7 cellular contexts compared by ENCODE assay signal in the genomic region with DNA sequence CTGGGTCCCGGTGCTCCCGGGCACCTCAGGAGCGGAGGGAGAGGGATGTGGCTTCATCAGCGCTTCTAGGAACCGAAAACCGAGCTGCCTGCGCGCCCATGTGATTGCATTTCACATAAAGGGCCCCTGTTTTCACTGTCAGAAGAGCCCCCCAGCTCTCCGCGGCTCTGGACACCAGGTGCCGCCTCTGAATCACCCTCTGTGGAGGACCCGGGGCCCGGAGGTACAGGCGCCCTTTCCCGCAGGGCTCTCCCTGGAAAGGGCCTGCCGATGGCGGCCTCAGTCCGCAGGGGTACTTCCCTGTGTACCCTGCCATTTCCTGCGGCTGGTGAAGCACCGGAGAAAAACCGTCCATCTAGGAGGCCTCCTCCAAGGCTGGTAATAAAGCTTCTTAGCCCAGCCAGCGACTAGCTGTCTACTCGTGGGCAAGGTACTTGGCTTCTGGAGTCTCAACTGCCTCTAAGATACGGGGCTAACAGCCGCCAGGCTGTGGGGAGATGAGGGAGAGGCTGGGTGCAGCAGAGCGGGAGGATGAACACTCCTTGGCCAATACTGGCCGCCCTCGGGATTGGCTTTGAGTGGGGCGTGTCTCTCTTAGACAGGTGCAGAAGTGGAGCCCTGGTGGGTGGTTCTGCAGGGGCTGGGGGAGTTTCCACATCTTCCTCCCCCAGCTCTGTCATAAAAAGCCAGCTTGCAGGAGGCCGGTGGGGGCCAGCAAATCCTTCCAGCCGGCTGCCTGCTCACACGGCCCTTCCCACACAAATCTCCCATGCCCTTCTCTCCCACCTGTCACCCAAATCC. TPM values are rescaled to one million over a fixed set of nuclear protein-coding genes. Genes with fewer than 3 reads are reported as not detected.
DNase-seq lines count a peak whose midpoint lies in the region; ATAC-seq and TF ChIP-seq lines count a peak whose summit lies in the region.

No MANE protein-coding gene starts in this region.

- H3K9me3 ChIP-seq in OCI-LY7 (ENCODE audit: low read length), result no peaks in the 10 kb centered on the region
- H3K9me3 ChIP-seq in mucosa of descending colon, result no peaks in the 10 kb centered on the region
- no peaks in the 10 kb centered on the region for H3K9me3 ChIP-seq in thymus (ENCODE audit: control insufficient read depth)

- peaks cover 63% of the 10 kb centered on the region for H3K79me2 ChIP-seq in OCI-LY7 (ENCODE audit: insufficient read depth, low read depth, low read length)

- no peak overlapping the region for H2AFZ ChIP-seq in OCI-LY7 (ENCODE audit: low read length)

- ATAC-seq in GM19463 (IDR thresholded peaks at IDR 0.05; ENCODE audit: unreplicated experiment) (peak; percentile 35), mucosa of descending colon (no peak), HG03196 (IDR thresholded peaks at IDR 0.05; ENCODE audit: unreplicated experiment) (no peak), HG03025 (IDR thresholded peaks at IDR 0.05; ENCODE audit: low FRiP score, unreplicated experiment) (no peak)

- no peaks in the 10 kb centered on the region for H3K9me2 ChIP-seq in OCI-LY7 (ENCODE audit: insufficient read depth, low read length)

- CTCF ChIA-PET in OCI-LY7 (lab: Charles Lee; ENCODE audit: unreplicated experiment), result interaction anchor here (0.8 to 1.4 kb wide), 4 partner anchors 32 to 76 kb away, joined by 3 to 4 read pairs (median 3); no protein-coding TSS in a partner anchor

- no TSS peak for BruUV-seq in OCI-LY7 (replicated peaks; lab: Mats Ljungman, UMichigan)

- peak overlapping the region; percentile 98 for H3K4me3 ChIP-seq in OCI-LY7 (ENCODE audit: low read depth, low read length, poor library complexity, severe bottlenecking)
- no peak overlapping the region for H3K4me3 ChIP-seq in mucosa of descending colon
- H3K4me3 ChIP-seq in thymus (ENCODE audit: low read length), result peak overlapping the region; percentile 69

- peak overlapping the region; percentile 79 for H3K27ac ChIP-seq in OCI-LY7 (ENCODE audit: low read depth, low read length, poor library complexity, severe bottlenecking)
- peak overlapping the region; percentile 33 for H3K27ac ChIP-seq in thymus (ENCODE audit: low read depth)

- intact Hi-C loops in OCI-LY7 (cut with micrococcal nuclease; ENCODE audit: unreplicated experiment) (loop anchor here (1.0 to 10.0 kb wide), 4 partner anchors 68 to 238 kb away; partner anchors contain the start of gene DHX35), mucosa of descending colon (cut with DNase I, micrococcal nuclease) (no loop called here)

- TF ChIP-seq CTCF in OCI-LY7 (conservative IDR thresholded peaks at IDR 0.05; ENCODE audit: low read length), result no peak
- no peak for TF ChIP-seq CTCF in mucosa of descending colon (IDR thresholded peaks at IDR 0.05)

- H3K4me1 ChIP-seq in OCI-LY7 (ENCODE audit: insufficient read depth, low read length, poor library complexity, severe bottlenecking) (peaks cover 66% of the 10 kb centered on the region), mucosa of descending colon (ENCODE audit: low read depth) (peaks cover 6% of the 10 kb centered on the region), thymus (ENCODE audit: control insufficient read depth, insufficient read depth, low read length) (peaks cover 44% of the 10 kb centered on the region)

- H3K4me2 ChIP-seq in OCI-LY7 (ENCODE audit: low read length), result peak overlapping the region; percentile 98

- H4K20me1 ChIP-seq in OCI-LY7 (ENCODE audit: insufficient read depth, low read length), result peaks cover 22% of the 10 kb centered on the region; the same call in 1 of the 2 replicates

- WGBS in thymus, result 22% methylated on average over 32 of the region's 32 CpGs

- no peaks in the 10 kb centered on the region for H3K27me3 ChIP-seq in thymus (ENCODE audit: control insufficient read depth, insufficient read depth)

- POLR2A ChIA-PET in OCI-LY7 (lab: Charles Lee), result interaction anchor here (0.6 to 4.9 kb wide), 13 partner anchors 27 to 1462 kb away, joined by 3 to 39 read pairs (median 5); no protein-coding TSS in a partner anchor

- peaks cover 39% of the 10 kb centered on the region for H3K36me3 ChIP-seq in OCI-LY7 (ENCODE audit: insufficient read depth, low read length)
- no peaks in the 10 kb centered on the region for H3K36me3 ChIP-seq in mucosa of descending colon (ENCODE audit: low read depth)
- H3K36me3 ChIP-seq in thymus (ENCODE audit: control insufficient read depth, insufficient read depth), result no peaks in the 10 kb centered on the region

- DNase-seq in OCI-LY7 (ENCODE audit: low spot score) (peak; percentile 54), astrocyte of the hippocampus (ENCODE audit: low read depth, low spot score) (peak; percentile 5), mucosa of descending colon (peak; percentile 18 to 58 (median 28))

RNA-seq across cellular contexts. Expression of gene PPP1R16B, which starts 1.6 kb away (rescaled TPM):
- total RNA-seq in OCI-LY7 (2014; rRNA removed; shearing (Covaris generic)), result 44.3 and 49.7 TPM in 2 replicates
- total RNA-seq in OCI-LY7 (2022) (41.3 and 45.4 TPM in 2 replicates), mucosa of descending colon (1 to 10 TPM; 4.4 to 5.6 (median 4.4) TPM)
- polyA plus RNA-seq in thymus, result 13.8 TPM

RNA-seq across cellular contexts. Expression of gene ACTR5, which starts 58.8 kb away (rescaled TPM):
- total RNA-seq in OCI-LY7 (2014; rRNA removed; shearing (Covaris generic)), result 21.1 and 22.2 TPM in 2 replicates
- total RNA-seq in OCI-LY7 (2022), result 12.3 and 14.4 TPM in 2 replicates
- total RNA-seq in mucosa of descending colon, result 1 to 10 TPM; 6.0 to 8.1 (median 7.9) TPM
- polyA plus RNA-seq in thymus, result 9.6 TPM

Comparison
In these comparisons a context has a peak if more than half of its experiments do, and no peak if none do; other contexts are left out.
1. RNA of gene PPP1R16B, which starts 1.6 kb away (total RNA-seq): 41.3 to 49.7 TPM in OCI-LY7; 4.4 to 5.6 TPM in mucosa of descending colon; every median in the first group is over 4 times any median in the second.
2. Peak in every context shown above with its lines, with median percentiles within 50 percentile points of each other: DNase-seq.